Comparison of ENCODE assay signal across 24 cellular contexts in genomic region chr7:17619194-17619818, GRCh38.
DNase-seq lines count a peak whose midpoint lies in the region; ATAC-seq, FAIRE-seq and TF ChIP-seq lines count a peak whose summit lies in the region.
"Had no signal": no experiment of that assay in that cellular context is flagged by ENCODE, and none has a peak within 500 bp of the region (broad histone marks: within the 10 kb centered on the region; RNA-seq: fewer than 3 reads in every experiment).

No MANE protein-coding gene starts in this region.

- peaks cover 38% of the 10 kb centered on the region for H3K4me1 ChIP-seq in HepG2 (ENCODE audit: insufficient read depth, low read length)
- H3K4me1 ChIP-seq in uterus, result no peaks in the 10 kb centered on the region

- POLR2A ChIA-PET in HepG2 (lab: Yijun Ruan, JAX), result interaction anchor here (1.8 kb wide), 1 partner anchor 14 kb away, joined by 7 read pairs; no protein-coding TSS in a partner anchor

- H3K27me3 Mint-ChIP-seq in T-helper 2 cell treated with Interferon-gamma antibody and Interleukin-4, amounts not matched to agents 5 μg/mL and 100 μg/mL, for 36 hours (ENCODE audit: low read depth), result no peaks in the 10 kb centered on the region

- H3K4me3 Mint-ChIP-seq in T-helper 2 cell treated with Interferon-gamma antibody and Interleukin-4, amounts not matched to agents 5 μg/mL and 100 μg/mL, for 36 hours, result no peak overlapping the region
- H3K4me3 Mint-ChIP-seq: CD8-positive, alpha-beta T cell; GM23338 had no signal

- TF ChIP-seq CTCF in HepG2 (CRISPR knock-in tag; IDR thresholded peaks at IDR 0.05), result no peak
- no peak for TF ChIP-seq CTCF in uterus (IDR thresholded peaks at IDR 0.05)

- no peaks in the 10 kb centered on the region for H3K79me2 ChIP-seq in HepG2 (ENCODE audit: insufficient read depth, low read length)

- FAIRE-seq in RCC 7860 (lab: Jason Lieb, UNC) (peak; percentile 59), HepG2 (lab: Jason Lieb, UNC) (no peak)
- FAIRE-seq: GM12891, K562 had no signal

- no peaks in the 10 kb centered on the region for H4K20me1 ChIP-seq in HepG2 (ENCODE audit: insufficient read depth, low read length)

- H3K4me2 ChIP-seq in HepG2 (ENCODE audit: low read depth, low read length), result peak overlapping the region; percentile 74
- H3K4me2 ChIP-seq: GM23338 had no signal

- TF ChIP-seq POLR2A in HepG2 (IDR thresholded peaks at IDR 0.05; ENCODE audit: insufficient read depth in 1 of 2, low read depth in 2 of 2, low read length in 2 of 2) (no peak), uterus (IDR thresholded peaks at IDR 0.05) (no peak)

- no peaks in the 10 kb centered on the region for H3K36me3 Mint-ChIP-seq in T-helper 2 cell treated with Interferon-gamma antibody and Interleukin-4, amounts not matched to agents 5 μg/mL and 100 μg/mL, for 36 hours (ENCODE audit: low read depth)
- H3K36me3 Mint-ChIP-seq: CD8-positive, alpha-beta T cell had no signal

- no peak overlapping the region for H3K27ac Mint-ChIP-seq in T-helper 2 cell treated with Interferon-gamma antibody and Interleukin-4, amounts not matched to agents 5 μg/mL and 100 μg/mL, for 36 hours
- H3K27ac Mint-ChIP-seq: CD8-positive, alpha-beta T cell; GM23338 had no signal

- no peaks in the 10 kb centered on the region for H3K27me3 ChIP-seq in HepG2 (ENCODE audit: control insufficient read depth in 1 of 2, insufficient read depth in 2 of 2, low read length in 2 of 2)
- no peaks in the 10 kb centered on the region for H3K27me3 ChIP-seq in uterus
- H3K27me3 ChIP-seq: MG63 had no signal

- BruUV-seq in HepG2 (replicated peaks; lab: Mats Ljungman, UMichigan), result no TSS peak

- H3K27ac ChIP-seq in HepG2 (ENCODE audit: extremely low read length, insufficient read depth, low read length) (peak overlapping the region; percentile 80), uterus (no peak overlapping the region)
- H3K27ac ChIP-seq: RWPE1 had no signal

- 62% methylated on average over 5 of the region's 5 CpGs for WGBS in HepG2 (ENCODE audit: low lambda C conversion rate)

- DNase-seq in NCI-H1105 treated with DMSO at 0.1 percent for 48 hours (lab: John Stamatoyannopoulos, UW) (peak; percentile 21), NCI-H1105 (lab: John Stamatoyannopoulos, UW) (no peak), RCC 7860 (ENCODE audit: low spot score) (no peak), HepG2 (ENCODE audit: low spot score) (no peak), NCI-H2029 treated with DMSO at 0.1 percent for 48 hours (lab: John Stamatoyannopoulos, UW) (no peak), uterus (no peak)
- DNase-seq in T-helper 2 cell treated with Interferon-gamma antibody and Interleukin-4, amounts not matched to agents 5 μg/mL and 100 μg/mL, for 36 hours (ENCODE audit: low spot score), result no peak
- DNase-seq: AML-193; C1 segment of cervical spinal cord; Calu3; CD8-positive, alpha-beta T cell; DMS153; MG63; NCI-H2029; NCI-H345; NCI-H524; NCI-H774; SHP77 treated with DMSO at 0.1 percent for 48 hours had no signal

- no peak overlapping the region for H3K9ac ChIP-seq in HepG2 (ENCODE audit: insufficient read depth, low read depth, low read length)

- H3K36me3 ChIP-seq in HepG2 (replicated peaks in 1 of 2; ENCODE audit: control insufficient read depth in 1 of 2, insufficient read depth in 2 of 2, low read length in 2 of 2) (no peaks in the 10 kb centered on the region), uterus (no peaks in the 10 kb centered on the region)
- H3K36me3 ChIP-seq: MG63 had no signal

- intact Hi-C loops in HepG2 (cut with micrococcal nuclease; ENCODE audit: unreplicated experiment) (no loop called here), uterus (cut with DNase I; ENCODE audit: low total_unique reads) (no loop called here)

- peak overlapping the region in 1 of 3 experiments; percentile 36; a peak in 2 of 6 replicates for H3K4me3 ChIP-seq in HepG2 (replicated peaks in 1 of 3; ENCODE audit: insufficient read depth in 1 of 3, low read depth in 2 of 3, low read length in 3 of 3)
- no peak overlapping the region for H3K4me3 ChIP-seq in uterus
- H3K4me3 ChIP-seq: GM23338, K562, MG63 had no signal

- CTCF ChIA-PET in HepG2 (lab: Yijun Ruan, JAX; ENCODE audit: low intra/inter-chr PET ratio, low total read pairs), result no interaction called here

- TF ChIP-seq RAD21 in HepG2 (CRISPR knock-in tag; IDR thresholded peaks at IDR 0.05), result no peak

- no peaks in the 10 kb centered on the region for H3K9me3 ChIP-seq in HepG2 (ENCODE audit: low read length)
- no peaks in the 10 kb centered on the region for H3K9me3 ChIP-seq in uterus
- H3K9me3 ChIP-seq: MG63 had no signal

- no peaks in the 10 kb centered on the region for H3K9me3 Mint-ChIP-seq in T-helper 2 cell treated with Interferon-gamma antibody and Interleukin-4, amounts not matched to agents 5 μg/mL and 100 μg/mL, for 36 hours
- H3K9me3 Mint-ChIP-seq: CD8-positive, alpha-beta T cell; GM23338 had no signal

- ATAC-seq in HepG2, result no peak
- ATAC-seq: CD8-positive, alpha-beta T cell; GM23338; HCT116; K562; SK-N-SH treated with all-trans-retinoic acid at 6 μM for 48 hours had no signal

- TF ChIP-seq EP300 in HepG2 (IDR thresholded peaks at IDR 0.05; ENCODE audit: low read depth in 2 of 2, low read length in 2 of 2), result no peak
- no peak for TF ChIP-seq EP300 in HepG2 (CRISPR knock-in tag; IDR thresholded peaks at IDR 0.05; ENCODE audit: borderline replicate concordance)

- no peaks in the 10 kb centered on the region for H3K4me1 Mint-ChIP-seq in T-helper 2 cell treated with Interferon-gamma antibody and Interleukin-4, amounts not matched to agents 5 μg/mL and 100 μg/mL, for 36 hours (ENCODE audit: low read depth)

- in situ Hi-C loops in HepG2 (cut with HindIII; ENCODE audit: extremely low pct_ligation_motif_present, low pct_unique_long_range_greater_than_20kb), result no loop called here

- H2AFZ ChIP-seq in HepG2 (ENCODE audit: low read length), result no peak overlapping the region
- H2AFZ ChIP-seq: GM23338 had no signal

TF ChIP-seq in HepG2, 621 proteins besides CTCF, POLR2A, EP300 and RAD21 (continues in another document):
- no peak for TF ChIP-seq TAF15 (IDR thresholded peaks at IDR 0.05; ENCODE audit: low read depth, low read length, poor library complexity, severe bottlenecking)
- TF ChIP-seq ZNF883 (CRISPR knock-in tag; IDR thresholded peaks at IDR 0.05; ENCODE audit: not compliant biosample characterization), result no peak
- no peak for TF ChIP-seq NR1H2 (CRISPR knock-in tag; IDR thresholded peaks at IDR 0.05; ENCODE audit: borderline replicate concordance, low read depth)
- no peak for TF ChIP-seq ZNF609 (CRISPR knock-in tag; IDR thresholded peaks at IDR 0.05; ENCODE audit: borderline replicate concordance)
- no peak for TF ChIP-seq FOXM1 (CRISPR knock-in tag; IDR thresholded peaks at IDR 0.05)
- no peak for TF ChIP-seq ZNF556 (CRISPR knock-in tag; IDR thresholded peaks at IDR 0.05; ENCODE audit: borderline replicate concordance)
- TF ChIP-seq SYNCRIP (IDR thresholded peaks at IDR 0.05; ENCODE audit: insufficient read depth, low read depth, low read length), result no peak
- TF ChIP-seq ZNF567 (CRISPR knock-in tag; IDR thresholded peaks at IDR 0.05; ENCODE audit: borderline replicate concordance), result no peak
- no peak for TF ChIP-seq ZFP41 (CRISPR knock-in tag; IDR thresholded peaks at IDR 0.05; ENCODE audit: borderline replicate concordance)
- no peak for TF ChIP-seq TARDBP (CRISPR knock-in tag; IDR thresholded peaks at IDR 0.05)
- TF ChIP-seq SALL2 (CRISPR knock-in tag; IDR thresholded peaks at IDR 0.05), result no peak
- no peak for TF ChIP-seq ATF2 (CRISPR knock-in tag; IDR thresholded peaks at IDR 0.05)
